8 cellular contexts compared by ENCODE assay signal in the genomic region with DNA sequence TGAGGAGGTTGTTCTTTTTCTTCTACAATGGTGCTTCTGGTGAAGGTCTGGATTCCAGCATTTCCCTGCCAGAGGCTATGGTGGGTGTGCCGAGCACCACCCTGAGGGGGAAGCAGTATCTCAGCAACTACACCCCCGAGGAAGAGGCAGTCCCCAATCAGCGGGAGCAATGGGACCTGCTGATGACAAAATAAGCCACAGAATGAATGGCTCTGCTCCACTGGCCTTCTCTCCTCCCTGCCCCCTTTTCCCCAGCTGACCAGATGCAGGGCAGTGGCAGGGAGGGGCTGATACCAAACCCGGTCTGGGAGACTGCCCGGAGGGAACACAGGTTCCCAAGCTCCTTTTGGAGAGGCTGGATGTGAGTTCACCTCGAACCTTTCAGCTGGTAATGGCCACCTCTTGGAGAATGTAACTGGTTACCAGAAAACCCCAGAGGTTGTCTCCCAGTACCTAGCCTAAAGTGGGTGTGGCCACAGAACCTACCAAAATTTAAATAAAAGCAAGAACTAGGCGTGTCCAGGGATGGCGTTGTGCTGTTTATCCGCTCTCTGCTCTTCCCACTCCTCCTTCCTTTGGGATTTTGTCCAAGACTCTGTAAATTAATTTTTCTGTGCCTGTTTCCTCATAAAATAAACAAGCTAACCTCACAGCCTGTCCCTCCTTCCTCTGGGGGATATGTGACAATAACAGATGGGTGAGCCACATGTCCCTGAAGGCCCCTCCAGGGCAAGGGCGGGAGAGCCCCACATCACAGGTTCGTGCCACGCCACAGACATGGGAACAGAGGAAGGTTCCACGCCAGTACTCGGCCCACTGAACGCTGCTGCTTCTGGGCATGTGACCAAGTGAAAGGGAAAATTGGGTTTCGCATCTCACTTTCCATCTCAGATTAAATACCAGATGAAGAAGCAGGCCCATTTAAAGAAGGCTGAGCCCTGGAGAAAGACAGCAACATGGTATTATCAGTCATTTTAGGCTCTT. TPM values are rescaled to one million over a fixed set of nuclear protein-coding genes. Genes with fewer than 3 reads are reported as not detected.
A peak's percentile ranks its signal among the peaks of the same experiment; 100 is the strongest.
DNase-seq lines count a peak whose midpoint lies in the region; ATAC-seq and TF ChIP-seq lines count a peak whose summit lies in the region.

No MANE protein-coding gene starts in this region.

- H3K4me1 ChIP-seq in colonic mucosa = peaks cover 47% of the 10 kb centered on the region

- DNase-seq in AG10803 (ENCODE audit: low read depth) (peak; percentile 38), colonic mucosa (peak; percentile 60), GDM1 (lab: John Stamatoyannopoulos, UW) (no peak), NCI-H1105 (lab: John Stamatoyannopoulos, UW) (no peak), NCI-H345 treated with DMSO at 0.1 percent for 48 hours (lab: John Stamatoyannopoulos, UW; ENCODE audit: unreplicated experiment) (no peak)

- H3K27ac ChIP-seq in colonic mucosa (peak overlapping the region; percentile 80), skin epidermis (peak overlapping the region in 18 of 21 experiments; percentile 4 to 78 (median 46))

- H3K9me3 ChIP-seq in colonic mucosa = no peaks in the 10 kb centered on the region

- no peak overlapping the region for H3K4me3 ChIP-seq in AG10803 (ENCODE audit: low read length)
- no peak overlapping the region for H3K4me3 ChIP-seq in colonic mucosa
- H3K4me3 ChIP-seq in skin epidermis = no peak overlapping the region

- peak; percentile 64 for ATAC-seq in GM19043 (IDR thresholded peaks at IDR 0.05; ENCODE audit: low read depth, unreplicated experiment)
- ATAC-seq in HG03095 (IDR thresholded peaks at IDR 0.05; ENCODE audit: unreplicated experiment) = peak; percentile 76

- intact Hi-C loops in colonic mucosa (cut with DNase I) = no loop called here

- H3K27me3 ChIP-seq in colonic mucosa = no peaks in the 10 kb centered on the region

- TF ChIP-seq CTCF in AG10803 (conservative IDR thresholded peaks at IDR 0.05; ENCODE audit: low read length) = no peak
- no peak for TF ChIP-seq CTCF in colonic mucosa (IDR thresholded peaks at IDR 0.05)

- H3K9ac ChIP-seq in colonic mucosa (ENCODE audit: low read depth in 2 of 2, low read length in 2 of 2) = peak overlapping the region in 1 of 2 donors; percentile 65

- H3K36me3 ChIP-seq in colonic mucosa = no peaks in the 10 kb centered on the region

RNA-seq across cellular contexts. Expression of a gene that starts 35.1 kb away (rescaled TPM):
- 1 to 10 TPM in 1 of 2 donors, under 1 TPM in 1; 0.72 to 2.3 TPM for total RNA-seq in colonic mucosa

RNA-seq across cellular contexts. Expression of a gene that starts 43.4 kb away (rescaled TPM):
- 10 to 100 TPM; 30.3 to 40.0 TPM for total RNA-seq in colonic mucosa

Comparison
In these comparisons a context has a peak if more than half of its experiments do, and no peak if none do; other contexts are left out.
1. DNase-seq: peak in AG10803 (single experiment) and colonic mucosa (single experiment); none in GDM1 (single experiment), NCI-H1105 (single experiment) and NCI-H345 treated with DMSO at 0.1 percent for 48 hours (single experiment).